10 cellular contexts compared by ENCODE assay signal in the genomic region with DNA sequence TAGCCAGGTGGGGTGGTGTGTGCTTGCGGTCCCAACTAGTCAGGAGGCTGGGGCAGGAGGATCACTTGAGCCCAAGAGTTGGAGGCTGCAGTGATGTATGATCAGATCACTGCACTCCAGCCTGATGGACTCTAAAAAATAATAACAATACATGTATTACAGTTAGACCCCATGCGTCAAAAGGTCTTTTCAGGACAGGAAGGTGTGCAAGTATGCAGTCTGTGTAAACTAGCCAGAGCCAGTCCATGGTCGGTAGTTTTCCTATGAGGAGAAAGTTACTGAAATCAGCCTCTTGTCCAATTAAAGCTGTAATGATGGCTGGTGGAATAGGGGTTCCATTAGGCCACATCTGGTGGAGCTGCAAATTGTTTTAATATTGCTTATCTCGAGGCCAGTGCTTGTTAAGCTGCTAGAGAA. TPM values are rescaled to one million over a fixed set of nuclear protein-coding genes. Genes with fewer than 3 reads are reported as not detected.
DNase-seq lines count a peak whose midpoint lies in the region; ATAC-seq and TF ChIP-seq lines count a peak whose summit lies in the region.
"Had no signal": no experiment of that assay in that cellular context is flagged by ENCODE, and none has a peak within 500 bp of the region (broad histone marks: within the 10 kb centered on the region; RNA-seq: fewer than 3 reads in every experiment).

No MANE protein-coding gene starts in this region.

- intact Hi-C loops in ascending aorta (cut with DNase I) = loop anchor here (2.0 kb wide), 1 partner anchor 103 kb away; the partner anchor contains the start of gene GSN
- intact Hi-C loops in tibial artery (cut with DNase I; ENCODE audit: low total_unique reads) = loop anchor here (5.0 kb wide), 1 partner anchor 49 kb away; no protein-coding TSS in a partner anchor
- intact Hi-C loops in body of pancreas (cut with DNase I) = no loop called here

- H3K4me3 ChIP-seq in ascending aorta = no peak overlapping the region
- no peak overlapping the region for H3K4me3 ChIP-seq in tibial artery
- H3K4me3 ChIP-seq in body of pancreas = no peak overlapping the region
- H3K4me3 ChIP-seq in effector memory CD4-positive, alpha-beta T cell (ENCODE audit: insufficient read depth, low read depth, low read length, poor library complexity, severe bottlenecking) = no peak overlapping the region

- H3K27ac ChIP-seq in ascending aorta = peak overlapping the region; percentile 96 to 98
- H3K27ac ChIP-seq in tibial artery = peak overlapping the region; percentile 93 to 98
- no peak overlapping the region for H3K27ac ChIP-seq in body of pancreas
- no peak overlapping the region for H3K27ac ChIP-seq in effector memory CD4-positive, alpha-beta T cell (ENCODE audit: insufficient read depth, low read length, poor library complexity, severe bottlenecking)

- no peak overlapping the region for H3K4me3 Mint-ChIP-seq in activated T-cell treated with anti-CD3 and anti-CD28 coated beads, Interleukin-2, amount 50 U/mL, for 24 hours
- peak overlapping the region in 7 of 8 donors; percentile 49 to 98 (median 84) for H3K4me3 Mint-ChIP-seq in naive B cell

- H3K27ac Mint-ChIP-seq in activated T-cell treated with anti-CD3 and anti-CD28 coated beads, Interleukin-2, amount 50 U/mL, for 24 hours = peak overlapping the region; percentile 69
- peak overlapping the region in 2 of 6 donors; percentile 51 to 68 for H3K27ac Mint-ChIP-seq in naive B cell

- H3K4me1 Mint-ChIP-seq in activated T-cell treated with anti-CD3 and anti-CD28 coated beads, Interleukin-2, amount 50 U/mL, for 24 hours (ENCODE audit: low read depth) = peaks cover 52% of the 10 kb centered on the region
- H3K4me1 Mint-ChIP-seq in naive B cell = peaks cover 18 to 26% (median 22%) of the 10 kb centered on the region in 3 donors

- H3K27me3 ChIP-seq in ascending aorta = no peaks in the 10 kb centered on the region
- no peaks in the 10 kb centered on the region for H3K27me3 ChIP-seq in tibial artery
- no peaks in the 10 kb centered on the region for H3K27me3 ChIP-seq in body of pancreas
- H3K27me3 ChIP-seq in effector memory CD4-positive, alpha-beta T cell (replicated peaks; ENCODE audit: control insufficient read depth, insufficient read depth, low read length, poor library complexity, severe bottlenecking) = no peaks in the 10 kb centered on the region

- no peak for TF ChIP-seq POLR2A in body of pancreas (IDR thresholded peaks at IDR 0.05)

- H3K36me3 ChIP-seq in ascending aorta = no peaks in the 10 kb centered on the region
- no peaks in the 10 kb centered on the region for H3K36me3 ChIP-seq in tibial artery
- no peaks in the 10 kb centered on the region for H3K36me3 ChIP-seq in body of pancreas (replicated peaks in 1 of 2; ENCODE audit: insufficient read depth in 1 of 2, low read depth in 2 of 2)
- no peaks in the 10 kb centered on the region for H3K36me3 ChIP-seq in effector memory CD4-positive, alpha-beta T cell (ENCODE audit: control insufficient read depth, insufficient read depth, low read length)

- ATAC-seq in naive B cell (ENCODE audit: low read depth in 2 of 2) = no peak
- no peak for ATAC-seq in body of pancreas

- TF ChIP-seq CTCF in ascending aorta (IDR thresholded peaks at IDR 0.05) = no peak
- no peak for TF ChIP-seq CTCF in tibial artery (IDR thresholded peaks at IDR 0.05)
- TF ChIP-seq CTCF in body of pancreas (IDR thresholded peaks at IDR 0.05) = no peak

- no peaks in the 10 kb centered on the region for H3K27me3 Mint-ChIP-seq in activated T-cell treated with anti-CD3 and anti-CD28 coated beads, Interleukin-2, amount 50 U/mL, for 24 hours
- H3K27me3 Mint-ChIP-seq in naive B cell = no peaks in the 10 kb centered on the region

- no peak for DNase-seq in activated T-cell treated with anti-CD3 and anti-CD28 coated beads, Interleukin-2, amount 50 U/mL, for 24 hours
- no peak for DNase-seq in activated T-cell treated with anti-CD3 and anti-CD28 coated beads, Interleukin-2, amount 50 U/mL, for 48 hours
- no peak for DNase-seq in ascending aorta (ENCODE audit: low spot score in 2 of 2)
- no peak for DNase-seq in naive B cell
- no peak for DNase-seq in tibial artery
- DNase-seq in body of pancreas = no peak
- DNase-seq in effector memory CD4-positive, alpha-beta T cell = no peak
- no peak for DNase-seq in NCI-H774 (lab: John Stamatoyannopoulos, UW)
- DNase-seq: SHP77, small intestine had no signal

- peaks cover 20% of the 10 kb centered on the region for H3K36me3 Mint-ChIP-seq in activated T-cell treated with anti-CD3 and anti-CD28 coated beads, Interleukin-2, amount 50 U/mL, for 24 hours (ENCODE audit: low read depth)
- H3K36me3 Mint-ChIP-seq in naive B cell = peaks cover 0 to 8% of the 10 kb centered on the region in 2 donors

- H3K4me1 ChIP-seq in ascending aorta = peaks cover 4 to 30% of the 10 kb centered on the region in 2 donors
- H3K4me1 ChIP-seq in tibial artery = peaks cover 0 to 56% (median 42%) of the 10 kb centered on the region in 4 donors
- H3K4me1 ChIP-seq in body of pancreas = peaks cover 44% of the 10 kb centered on the region
- H3K4me1 ChIP-seq in effector memory CD4-positive, alpha-beta T cell (ENCODE audit: control insufficient read depth, insufficient read depth, low read length, poor library complexity, severe bottlenecking) = peaks cover 7% of the 10 kb centered on the region

- 74 to 85% methylated on average over 4 of the region's 4 CpGs for WGBS in body of pancreas, 2 donors

- peaks cover 4% of the 10 kb centered on the region for H3K9me3 Mint-ChIP-seq in activated T-cell treated with anti-CD3 and anti-CD28 coated beads, Interleukin-2, amount 50 U/mL, for 24 hours
- H3K9me3 Mint-ChIP-seq in naive B cell = peaks cover 0 to 5% (median 0%) of the 10 kb centered on the region in 7 donors

- H3K9me3 ChIP-seq in ascending aorta = no peaks in the 10 kb centered on the region
- H3K9me3 ChIP-seq in tibial artery = no peaks in the 10 kb centered on the region
- H3K9me3 ChIP-seq in body of pancreas = no peaks in the 10 kb centered on the region
- H3K9me3 ChIP-seq in effector memory CD4-positive, alpha-beta T cell (ENCODE audit: control insufficient read depth, low read length) = no peaks in the 10 kb centered on the region

RNA-seq across cellular contexts. Expression of gene STOM, which starts 1.5 kb away (rescaled TPM):
- total RNA-seq in ascending aorta (306 TPM), body of pancreas (10 to 100 TPM; 59.9 to 70.5 TPM)
- 10 to 100 TPM in 4 of 6 donors, 1 to 10 TPM in 2; 7.3 to 18.2 (median 11.7) TPM for polyA plus RNA-seq in naive B cell (ENCODE audit: low read depth in 6 of 6)

Comparison
In these comparisons a context has a peak if more than half of its experiments do, and no peak if none do; other contexts are left out.
1. H3K27ac ChIP-seq: peak in ascending aorta (2 of 2) and tibial artery (2 of 2); none in body of pancreas (0 of 4) and effector memory CD4-positive, alpha-beta T cell (single experiment).